ENCODE assay signal across 24 cellular contexts in genomic region chr17:13320046-13320785, GRCh38.
"Had no signal": no experiment of that assay in that cellular context is flagged by ENCODE, and none has a peak within 500 bp of the region (broad histone marks: within the 10 kb centered on the region; RNA-seq: fewer than 3 reads in every experiment).

No MANE protein-coding gene starts in this region.

- DNase-seq: activated CD4-positive, alpha-beta memory T cell treated with anti-CD3 and anti-CD28 coated beads, Interleukin-2, amount 10 ng/mL, durations not matched to agents 7 days and 5 days; activated CD4-positive, alpha-beta T cell treated with anti-CD3 and anti-CD28 coated beads, Interleukin-2, amount 10 ng/mL, durations not matched to agents 24 days and 14 days; activated effector memory CD4-positive, alpha-beta T cell treated with anti-CD3 and anti-CD28 coated beads, Interleukin-2, amount 50 U/mL, for 16 hours; activated T-cell treated with anti-CD3 and anti-CD28 coated beads, Interleukin-2, amount 50 U/mL, for 72 hours; brain microvascular endothelial cell; central memory CD4-positive, alpha-beta T cell; effector memory CD4-positive, alpha-beta T cell; gastrocnemius medialis; head of caudate nucleus; islet precursor cell; mammary epithelial cell; midbrain; pancreas; psoas muscle; stimulated activated CD4-positive, alpha-beta T cell treated with anti-CD3 and anti-CD28 coated beads, Interleukin-1b, Interleukin-23, amount 100 ng/mL, for 48 hours; substantia nigra had no signal

- H3K27ac Mint-ChIP-seq: activated CD4-positive, alpha-beta memory T cell treated with anti-CD3 and anti-CD28 coated beads, Interleukin-2, amount 10 ng/mL, durations not matched to agents 7 days and 5 days; activated CD4-positive, alpha-beta T cell treated with anti-CD3 and anti-CD28 coated beads, Interleukin-2, amount 10 ng/mL, durations not matched to agents 24 days and 14 days; activated naive CD4-positive, alpha-beta T cell treated with anti-CD3 and anti-CD28 coated beads, Interleukin-2, amount 50 U/mL, for 24 hours; activated T-cell treated with anti-CD3 and anti-CD28 coated beads, Interleukin-2, amount 50 U/mL, for 72 hours; natural killer cell treated with Interleukin-12 subunit alpha and Interleukin-12 subunit beta and Interleukin-15 and Interleukin-18, amount 100 ng/mL, for 72 hours; stimulated activated naive CD8-positive, alpha-beta T cell treated with anti-CD3 and anti-CD28 coated beads, Interleukin-15, Interleukin-2, amounts not matched to agents 100 ng/mL and 50 ng/mL, for 24 hours had no signal

- H3K4me3 Mint-ChIP-seq: activated CD4-positive, alpha-beta memory T cell treated with anti-CD3 and anti-CD28 coated beads, Interleukin-2, amount 10 ng/mL, durations not matched to agents 7 days and 5 days; activated CD4-positive, alpha-beta T cell treated with anti-CD3 and anti-CD28 coated beads, Interleukin-2, amount 10 ng/mL, durations not matched to agents 24 days and 14 days; activated naive CD4-positive, alpha-beta T cell treated with anti-CD3 and anti-CD28 coated beads, Interleukin-2, amount 50 U/mL, for 24 hours; activated T-cell treated with anti-CD3 and anti-CD28 coated beads, Interleukin-2, amount 50 U/mL, for 72 hours; natural killer cell treated with Interleukin-12 subunit alpha and Interleukin-12 subunit beta and Interleukin-15 and Interleukin-18, amount 100 ng/mL, for 72 hours; stimulated activated naive CD8-positive, alpha-beta T cell treated with anti-CD3 and anti-CD28 coated beads, Interleukin-15, Interleukin-2, amounts not matched to agents 100 ng/mL and 50 ng/mL, for 24 hours had no signal

- H3K9me3 ChIP-seq: ascending aorta, gastrocnemius medialis, pancreas, psoas muscle, thyroid gland had no signal

- H3K27me3 Mint-ChIP-seq: activated CD4-positive, alpha-beta T cell treated with anti-CD3 and anti-CD28 coated beads, Interleukin-2, amount 10 ng/mL, durations not matched to agents 24 days and 14 days had no signal

- H3K4me3 ChIP-seq: ascending aorta, gastrocnemius medialis, pancreas, psoas muscle, thyroid gland had no signal

- H3K4me1 ChIP-seq: ascending aorta, gastrocnemius medialis, psoas muscle, thyroid gland had no signal

- H3K4me1 Mint-ChIP-seq: activated CD4-positive, alpha-beta memory T cell treated with anti-CD3 and anti-CD28 coated beads, Interleukin-2, amount 10 ng/mL, durations not matched to agents 7 days and 5 days; activated CD4-positive, alpha-beta T cell treated with anti-CD3 and anti-CD28 coated beads, Interleukin-2, amount 10 ng/mL, durations not matched to agents 24 days and 14 days; activated naive CD4-positive, alpha-beta T cell treated with anti-CD3 and anti-CD28 coated beads, Interleukin-2, amount 50 U/mL, for 24 hours had no signal

- H3K36me3 ChIP-seq: ascending aorta, brain microvascular endothelial cell, gastrocnemius medialis, pancreas, thyroid gland had no signal

- ATAC-seq: activated CD4-positive, CD25-positive, alpha-beta regulatory T cell treated with anti-CD3 and anti-CD28 coated beads, Interleukin-2, amount 50 U/mL, for 24 hours; activated T-cell treated with anti-CD3 and anti-CD28 coated beads, Interleukin-2, amount 50 U/mL, for 72 hours; esophagus mucosa; gastrocnemius medialis; natural killer cell treated with Interleukin-12 subunit alpha and Interleukin-12 subunit beta and Interleukin-15 and Interleukin-18, amount 100 ng/mL, for 72 hours; pancreas; psoas muscle had no signal

- H3K36me3 Mint-ChIP-seq: activated naive CD4-positive, alpha-beta T cell treated with anti-CD3 and anti-CD28 coated beads, Interleukin-2, amount 50 U/mL, for 24 hours; natural killer cell treated with Interleukin-12 subunit alpha and Interleukin-12 subunit beta and Interleukin-15 and Interleukin-18, amount 100 ng/mL, for 72 hours had no signal

- H3K27ac ChIP-seq: ascending aorta, brain microvascular endothelial cell, gastrocnemius medialis, pancreas, psoas muscle, thyroid gland, VCaP had no signal

- H3K9me3 Mint-ChIP-seq: activated CD4-positive, alpha-beta memory T cell treated with anti-CD3 and anti-CD28 coated beads, Interleukin-2, amount 10 ng/mL, durations not matched to agents 7 days and 5 days; activated CD4-positive, alpha-beta T cell treated with anti-CD3 and anti-CD28 coated beads, Interleukin-2, amount 10 ng/mL, durations not matched to agents 24 days and 14 days; activated naive CD4-positive, alpha-beta T cell treated with anti-CD3 and anti-CD28 coated beads, Interleukin-2, amount 50 U/mL, for 24 hours; activated T-cell treated with anti-CD3 and anti-CD28 coated beads, Interleukin-2, amount 50 U/mL, for 72 hours; natural killer cell treated with Interleukin-12 subunit alpha and Interleukin-12 subunit beta and Interleukin-15 and Interleukin-18, amount 100 ng/mL, for 72 hours; stimulated activated naive CD8-positive, alpha-beta T cell treated with anti-CD3 and anti-CD28 coated beads, Interleukin-15, Interleukin-2, amounts not matched to agents 100 ng/mL and 50 ng/mL, for 24 hours had no signal

- H3K27me3 ChIP-seq: ascending aorta, brain microvascular endothelial cell, gastrocnemius medialis, pancreas, thyroid gland had no signal
